Comparison of ENCODE assay signal across 8 cellular contexts in the genomic region with DNA sequence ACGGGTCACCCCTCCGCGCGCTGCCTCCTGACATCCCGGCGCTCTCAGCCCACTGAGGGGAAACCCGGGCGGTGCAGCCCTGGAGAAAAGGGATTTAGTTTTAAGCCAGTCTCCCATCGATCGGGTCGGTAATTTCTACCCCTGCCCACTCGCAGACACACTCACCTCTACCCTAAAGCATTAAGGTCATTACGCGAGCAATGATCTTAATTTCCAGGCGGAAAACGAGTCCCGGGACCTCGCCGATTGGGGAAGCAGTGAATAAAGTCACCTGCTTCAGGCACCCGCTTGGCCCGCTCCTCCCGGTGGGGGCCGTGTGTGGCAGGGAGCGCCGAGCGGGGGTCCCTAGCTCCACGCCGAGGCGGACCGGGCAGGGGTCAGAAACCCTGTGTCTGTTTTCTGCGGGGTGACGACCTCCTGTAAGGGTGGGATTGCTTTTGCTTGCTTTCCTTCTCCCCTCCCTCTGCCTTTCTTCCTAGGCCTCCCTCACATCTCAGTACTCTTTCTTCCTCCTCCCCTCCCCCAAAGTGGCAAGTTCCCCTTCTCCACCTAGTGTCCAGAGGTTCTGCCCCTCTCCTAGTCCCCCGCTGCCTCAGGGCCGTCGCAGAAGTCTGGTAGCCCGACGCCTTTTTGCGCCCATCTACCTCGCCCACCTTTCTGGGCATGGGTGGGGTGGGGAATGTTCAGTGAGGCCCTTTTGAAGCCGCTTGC.
DNase-seq lines count a peak whose midpoint lies in the region; ATAC-seq, FAIRE-seq and TF ChIP-seq lines count a peak whose summit lies in the region.

No MANE protein-coding gene starts in this region.

- H3K4me1 ChIP-seq in keratinocyte (ENCODE audit: control insufficient read depth, extremely low read depth, insufficient read depth, low read length) (peaks cover 11% of the 10 kb centered on the region), smooth muscle cell (ENCODE audit: low read depth) (peaks cover 62% of the 10 kb centered on the region)

- dilution Hi-C loops in keratinocyte (cut with MboI; ENCODE audit: extremely low pct_ligation_motif_present, low sequenced_read_pairs) = no loop called here

- DNase-seq in HuH-7 (ENCODE audit: low spot score) (peak; percentile 63), MCF 10A (ENCODE audit: unreplicated experiment) (no peak), keratinocyte (ENCODE audit: low read depth, low spot score) (no peak), smooth muscle cell (lab: John Stamatoyannopoulos, UW; ENCODE audit: unreplicated experiment) (no peak), NCI-H2081 treated with DMSO at 0.1 percent for 48 hours (lab: John Stamatoyannopoulos, UW) (no peak), KBM-7 (no peak)
- no peak for DNase-seq in activated CD8-positive, alpha-beta memory T cell treated with anti-CD3 and anti-CD28 coated beads, Interleukin-2, amount 10 ng/mL, durations not matched to agents 7 days and 5 days

- TF ChIP-seq CTCF in MCF 10A (IDR thresholded peaks at IDR 0.05; ENCODE audit: unreplicated experiment) (no peak), keratinocyte (optimal IDR thresholded peaks at IDR 0.05 in 1 of 3, IDR thresholded peaks at IDR 0.05 in 1 of 3, conservative IDR thresholded peaks at IDR 0.05 in 1 of 3; ENCODE audit: extremely low read depth in 1 of 3, insufficient read depth in 2 of 3, low read length in 3 of 3) (no peak), smooth muscle cell (IDR thresholded peaks at IDR 0.05; ENCODE audit: borderline replicate concordance, insufficient read depth, poor library complexity, severe bottlenecking) (no peak)

- no peaks in the 10 kb centered on the region for H3K9me3 ChIP-seq in keratinocyte (ENCODE audit: control insufficient read depth, low read depth, low read length)
- H3K9me3 ChIP-seq in smooth muscle cell (replicated peaks; ENCODE audit: low read depth) = no peaks in the 10 kb centered on the region

- peaks cover 7% of the 10 kb centered on the region for H3K36me3 Mint-ChIP-seq in MCF 10A (ENCODE audit: insufficient read depth, unreplicated experiment)
- H3K36me3 Mint-ChIP-seq in activated CD8-positive, alpha-beta memory T cell treated with anti-CD3 and anti-CD28 coated beads, Interleukin-2, amount 10 ng/mL, durations not matched to agents 7 days and 5 days = peaks cover 4% of the 10 kb centered on the region

- ATAC-seq in HG03196 (IDR thresholded peaks at IDR 0.05; ENCODE audit: unreplicated experiment) = no peak
- ATAC-seq in activated CD8-positive, alpha-beta memory T cell treated with anti-CD3 and anti-CD28 coated beads, Interleukin-2, amount 10 ng/mL, durations not matched to agents 7 days and 5 days = no peak

- peaks cover 13% of the 10 kb centered on the region for H3F3A ChIP-seq in smooth muscle cell (ENCODE audit: low read depth)

- peak overlapping the region; percentile 83 for H3K27ac Mint-ChIP-seq in MCF 10A (ENCODE audit: low read depth, unreplicated experiment)
- no peak overlapping the region for H3K27ac Mint-ChIP-seq in activated CD8-positive, alpha-beta memory T cell treated with anti-CD3 and anti-CD28 coated beads, Interleukin-2, amount 10 ng/mL, durations not matched to agents 7 days and 5 days

- peak overlapping the region; percentile 30 to 82 (median 70) for H3K4me3 ChIP-seq in keratinocyte (ENCODE audit: control insufficient read depth in 2 of 3, extremely low read depth in 1 of 3, insufficient read depth in 2 of 3, low read depth in 1 of 3, low read length in 3 of 3)
- H3K4me3 ChIP-seq in smooth muscle cell = peak overlapping the region; percentile 85

- peaks cover 11% of the 10 kb centered on the region for H3K4me1 Mint-ChIP-seq in MCF 10A (ENCODE audit: insufficient read depth, unreplicated experiment)
- H3K4me1 Mint-ChIP-seq in activated CD8-positive, alpha-beta memory T cell treated with anti-CD3 and anti-CD28 coated beads, Interleukin-2, amount 10 ng/mL, durations not matched to agents 7 days and 5 days = no peaks in the 10 kb centered on the region

- H3K27me3 ChIP-seq in keratinocyte (ENCODE audit: control insufficient read depth, extremely low read depth, insufficient read depth, low read length) (peaks cover 60% of the 10 kb centered on the region), smooth muscle cell (ENCODE audit: low read depth) (peaks cover 58% of the 10 kb centered on the region)

- peak overlapping the region; percentile 81 for H3K4me3 Mint-ChIP-seq in MCF 10A (ENCODE audit: unreplicated experiment)
- no peak overlapping the region for H3K4me3 Mint-ChIP-seq in activated CD8-positive, alpha-beta memory T cell treated with anti-CD3 and anti-CD28 coated beads, Interleukin-2, amount 10 ng/mL, durations not matched to agents 7 days and 5 days

- intact Hi-C loops in MCF 10A (cut with micrococcal nuclease) = loop anchor here (1.0 to 10.0 kb wide), 9 partner anchors 565 to 1453 kb away; no protein-coding TSS in a partner anchor

- WGBS in smooth muscle cell (ENCODE audit: low lambda C conversion rate) = 3% methylated on average over 40 of the region's 40 CpGs

- in situ Hi-C loops in KBM-7 (cut with MboI; ENCODE audit: low pct_unique_long_range_greater_than_20kb, low sequenced_read_pairs) = no loop called here

- POLR2A ChIA-PET in MCF 10A (lab: Yijun Ruan, JAX) = interaction anchor here (0.6 to 5.5 kb wide), 13 partner anchors 29 to 1269 kb away, joined by 3 to 47 read pairs (median 6); a partner anchor contains a TSS

- H3K36me3 ChIP-seq in keratinocyte (ENCODE audit: control insufficient read depth in 2 of 2, extremely low read depth in 1 of 2, insufficient read depth in 2 of 2, low read length in 2 of 2) (no peaks in the 10 kb centered on the region), smooth muscle cell (ENCODE audit: low read depth) (no peaks in the 10 kb centered on the region)

- CTCF ChIA-PET in MCF 10A (lab: Yijun Ruan, JAX) = interaction anchor here (0.6 to 1.5 kb wide), 5 partner anchors 89 to 639 kb away, joined by 3 to 8 read pairs (median 4); no protein-coding TSS in a partner anchor
- CTCF ChIA-PET in activated CD8-positive, alpha-beta memory T cell treated with anti-CD3 and anti-CD28 coated beads, Interleukin-2, amount 10 ng/mL, durations not matched to agents 7 days and 5 days (lab: Charles Lee) = no interaction called here

- H3K9ac ChIP-seq in keratinocyte (ENCODE audit: control insufficient read depth, extremely low read depth, insufficient read depth, low read length) = peak overlapping the region; percentile 48
- no peak overlapping the region for H3K9ac ChIP-seq in smooth muscle cell (ENCODE audit: low read depth)

- H3K9me3 Mint-ChIP-seq in MCF 10A (ENCODE audit: unreplicated experiment) = no peaks in the 10 kb centered on the region
- H3K9me3 Mint-ChIP-seq in activated CD8-positive, alpha-beta memory T cell treated with anti-CD3 and anti-CD28 coated beads, Interleukin-2, amount 10 ng/mL, durations not matched to agents 7 days and 5 days (ENCODE audit: low read depth) = no peaks in the 10 kb centered on the region

- peaks cover 42% of the 10 kb centered on the region for H3K27me3 Mint-ChIP-seq in MCF 10A (ENCODE audit: insufficient read depth, unreplicated experiment)
- H3K27me3 Mint-ChIP-seq in activated CD8-positive, alpha-beta memory T cell treated with anti-CD3 and anti-CD28 coated beads, Interleukin-2, amount 10 ng/mL, durations not matched to agents 7 days and 5 days = peaks cover 60% of the 10 kb centered on the region

- H3K9me1 ChIP-seq in keratinocyte (ENCODE audit: control insufficient read depth, extremely low read depth, insufficient read depth, low read length) = no peaks in the 10 kb centered on the region

- no peaks in the 10 kb centered on the region for H3K79me2 ChIP-seq in keratinocyte (ENCODE audit: control insufficient read depth, insufficient read depth, low read length)
- H3K79me2 ChIP-seq in smooth muscle cell (ENCODE audit: low read depth) = no peaks in the 10 kb centered on the region

- H4K20me1 ChIP-seq in keratinocyte (ENCODE audit: control insufficient read depth, extremely low read depth, insufficient read depth, low read length) (no peaks in the 10 kb centered on the region), smooth muscle cell (ENCODE audit: low read depth) (no peaks in the 10 kb centered on the region)

- H2AFZ ChIP-seq in keratinocyte (ENCODE audit: control insufficient read depth, low read length) (no peak overlapping the region), smooth muscle cell (ENCODE audit: low read depth) (peak overlapping the region; percentile 13)

- H3K4me2 ChIP-seq in keratinocyte (ENCODE audit: control insufficient read depth, extremely low read depth, insufficient read depth, low read depth, low read length) (peak overlapping the region; percentile 98), smooth muscle cell (peak overlapping the region; percentile 96)

- H3K27ac ChIP-seq in keratinocyte (ENCODE audit: control insufficient read depth, insufficient read depth, low read length) (no peak overlapping the region), smooth muscle cell (ENCODE audit: low read depth) (no peak overlapping the region)

- no TSS peak for BruUV-seq in MCF 10A (replicated peaks; lab: Mats Ljungman, UMichigan)

- no peak for FAIRE-seq in keratinocyte (lab: Jason Lieb, UNC)
